Comparison of ENCODE assay signal across 16 cellular contexts in the genomic region with DNA sequence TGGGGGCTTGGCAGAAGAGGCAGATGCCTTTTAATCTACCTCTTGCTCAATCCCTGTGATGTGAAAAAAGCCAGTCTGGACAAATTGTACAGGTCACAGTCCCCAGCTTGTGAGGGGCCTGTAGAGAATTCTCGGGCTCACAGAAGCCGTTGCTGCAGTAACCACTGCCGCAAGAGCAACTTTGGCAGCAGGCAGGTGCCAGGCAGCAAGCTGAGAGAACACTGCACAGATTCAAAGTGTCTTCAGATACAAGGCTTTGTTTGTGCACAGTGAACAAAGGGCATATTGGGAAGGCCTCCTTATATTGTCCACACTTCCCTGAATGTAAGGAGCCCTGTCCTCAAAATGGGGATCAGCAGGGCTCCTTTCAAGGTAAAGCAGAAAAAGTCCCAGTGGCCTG.
"Had no signal": no experiment of that assay in that cellular context is flagged by ENCODE, and none has a peak within 500 bp of the region (broad histone marks: within the 10 kb centered on the region; RNA-seq: fewer than 3 reads in every experiment).

No MANE protein-coding gene starts in this region.

- H3K4me1 ChIP-seq: ascending aorta, left lung, SJCRH30, tibial nerve, uterus had no signal

- DNase-seq: activated B cell treated with CpG ODN at 0.5 μM for 24 hours; activated CD4-positive, alpha-beta T cell treated with anti-CD3 and anti-CD28 coated beads, Interleukin-2, amount 10 ng/mL, durations not matched to agents 24 days and 14 days; activated naive CD8-positive, alpha-beta T cell treated with anti-CD3 and anti-CD28 coated beads, Interleukin-2, amount 10 ng/mL, durations not matched to agents 7 days and 5 days; effector CD4-positive, alpha-beta T cell; foreskin fibroblast; glutamatergic neuron; immature natural killer cell; left lung; naive thymus-derived CD8-positive, alpha-beta T cell; SJCRH30; stimulated activated CD4-positive, alpha-beta T cell treated with anti-CD3 and anti-CD28 coated beads, Interleukin-1b, Interleukin-23, amount 100 ng/mL, for 48 hours; SW 1271; uterus had no signal

- H3K9me3 ChIP-seq: ascending aorta, left lung, SJCRH30, tibial nerve, uterus had no signal

- ATAC-seq: left lung; naive thymus-derived CD8-positive, alpha-beta T cell had no signal

- H3K4me3 ChIP-seq: ascending aorta, coronary artery, left lung, SJCRH30, tibial nerve, uterus had no signal

- H3K27me3 ChIP-seq: ascending aorta, left lung, SJCRH30, tibial nerve, uterus had no signal

- H3K27ac ChIP-seq: ascending aorta, coronary artery, left lung, SJCRH30, tibial nerve, uterus had no signal
